Comparison of ENCODE assay signal across 8 cellular contexts in genomic region chr1:52032785-52033131, GRCh38. TPM values are rescaled to one million over a fixed set of nuclear protein-coding genes. Genes with fewer than 3 reads are reported as not detected.
DNase-seq lines count a peak whose midpoint lies in the region; ATAC-seq, FAIRE-seq and TF ChIP-seq lines count a peak whose summit lies in the region.

No MANE protein-coding gene starts in this region.

- H3K27ac ChIP-seq in A549: peak overlapping the region; percentile 91 to 99
- peak overlapping the region; percentile 70 for H3K27ac ChIP-seq in endothelial cell of umbilical vein (ENCODE audit: insufficient read depth, low read depth, low read length)
- H3K27ac ChIP-seq in tibial artery: peak overlapping the region; percentile 88

- FAIRE-seq in A549 (lab: Jason Lieb, UNC): no peak
- peak; percentile 55 for FAIRE-seq in endothelial cell of umbilical vein (lab: Jason Lieb, UNC)

- DNase-seq in A549 (ENCODE audit: low read depth in 1 of 2, low spot score in 1 of 2) (peak; percentile 15 to 32), T-helper 17 cell (no peak), endothelial cell of umbilical vein (ENCODE audit: low read depth, low spot score) (peak; percentile 57), tibial artery (peak; percentile 54 to 73), activated gamma-delta T cell (lab: John Stamatoyannopoulos, UW) (no peak)

- 4% methylated on average over 12 of the region's 24 CpGs for WGBS in A549 (ENCODE audit: missing lambda C conversion rate)

- intact Hi-C loops in endothelial cell of umbilical vein (cut with micrococcal nuclease): loop anchor here (1.0 kb wide), 2 partner anchors 23 to 153 kb away; partner anchors contain the start of gene TXNDC12
- intact Hi-C loops in tibial artery (cut with DNase I; ENCODE audit: low total_unique reads): no loop called here

- H2AFZ ChIP-seq in endothelial cell of umbilical vein (ENCODE audit: low read depth, low read length): peak overlapping the region; percentile 82

- peaks cover 2% of the 10 kb centered on the region for H3K36me3 Mint-ChIP-seq in T-helper 17 cell (ENCODE audit: low read depth)

- H3K9me3 ChIP-seq in A549 (no peaks in the 10 kb centered on the region), T-helper 17 cell (ENCODE audit: control insufficient read depth, low read length, poor library complexity, severe bottlenecking) (no peaks in the 10 kb centered on the region), endothelial cell of umbilical vein (replicated peaks; ENCODE audit: control insufficient read depth, insufficient read depth, low read length) (no peaks in the 10 kb centered on the region), mononuclear cell (ENCODE audit: low read depth, low read length) (no peaks in the 10 kb centered on the region), tibial artery (no peaks in the 10 kb centered on the region)

- peaks cover 28% of the 10 kb centered on the region for H3K4me1 Mint-ChIP-seq in T-helper 17 cell

- no peaks in the 10 kb centered on the region for H4K20me1 ChIP-seq in endothelial cell of umbilical vein (replicated peaks; ENCODE audit: control insufficient read depth, extremely low read depth, insufficient read depth, low read length)

- no peaks in the 10 kb centered on the region for H3K27me3 ChIP-seq in endothelial cell of umbilical vein (ENCODE audit: control insufficient read depth in 2 of 2, insufficient read depth in 2 of 2, low read length in 2 of 2)
- no peaks in the 10 kb centered on the region for H3K27me3 ChIP-seq in mononuclear cell (ENCODE audit: insufficient read depth, low read length)
- H3K27me3 ChIP-seq in tibial artery: no peaks in the 10 kb centered on the region

- no peaks in the 10 kb centered on the region for H3K9me1 ChIP-seq in endothelial cell of umbilical vein (replicated peaks; ENCODE audit: control insufficient read depth, extremely low read depth, insufficient read depth, low read length)

- H3K4me3 ChIP-seq in A549: peak overlapping the region; percentile 95
- H3K4me3 ChIP-seq in GM08714 (ENCODE audit: low read length): peak overlapping the region; percentile 87
- H3K4me3 ChIP-seq in endothelial cell of umbilical vein (replicated peaks in 1 of 3; ENCODE audit: insufficient read depth in 1 of 3, low read depth in 1 of 3, low read length in 3 of 3): peak overlapping the region; percentile 58 to 87 (median 79)
- H3K4me3 ChIP-seq in mononuclear cell (ENCODE audit: low read length): peak overlapping the region; percentile 87
- H3K4me3 ChIP-seq in tibial artery: peak overlapping the region; percentile 71 to 86

- no TSS peak for BruUV-seq in endothelial cell of umbilical vein (replicated peaks; lab: Mats Ljungman, UMichigan)

- H3K4me1 ChIP-seq in A549 (peaks cover 46% of the 10 kb centered on the region), endothelial cell of umbilical vein (ENCODE audit: control insufficient read depth, extremely low read depth, insufficient read depth, low read length) (peaks cover 21% of the 10 kb centered on the region), mononuclear cell (ENCODE audit: insufficient read depth, low read length) (peaks cover 20% of the 10 kb centered on the region), tibial artery (peaks cover 0 to 33% (median 27%) of the 10 kb centered on the region in 4 donors)

- peak overlapping the region; percentile 93 for H3K4me3 Mint-ChIP-seq in T-helper 17 cell

- H3K9ac ChIP-seq in endothelial cell of umbilical vein (replicated peaks; ENCODE audit: extremely low read depth, insufficient read depth, low read length): peak overlapping the region; percentile 89

- dilution Hi-C loops in endothelial cell of umbilical vein (cut with MboI; ENCODE audit: extremely low pct_ligation_motif_present, low sequenced_read_pairs): no loop called here

- no peak for TF ChIP-seq EP300 in A549 (IDR thresholded peaks at IDR 0.05)

- ATAC-seq in A549 (peak; percentile 60 to 69), HG03280 (IDR thresholded peaks at IDR 0.05; ENCODE audit: unreplicated experiment) (peak; percentile 37), T-helper 17 cell (no peak)

- peaks cover 26% of the 10 kb centered on the region for H3K79me2 ChIP-seq in endothelial cell of umbilical vein (ENCODE audit: control insufficient read depth, insufficient read depth, low read length)

- no peaks in the 10 kb centered on the region for H3K36me3 ChIP-seq in endothelial cell of umbilical vein (ENCODE audit: control insufficient read depth in 2 of 2, extremely low read depth in 1 of 2, insufficient read depth in 2 of 2, low read length in 2 of 2)
- peaks cover 0 to 17% (median 6%) of the 10 kb centered on the region in 3 donors for H3K36me3 ChIP-seq in tibial artery

- H3K27ac Mint-ChIP-seq in T-helper 17 cell: peak overlapping the region; percentile 95

- no peak for TF ChIP-seq POLR2A in A549 (IDR thresholded peaks at IDR 0.05; ENCODE audit: low read length)
- TF ChIP-seq POLR2A in endothelial cell of umbilical vein (IDR thresholded peaks at IDR 0.05; ENCODE audit: low read depth, low read length): no peak

- TF ChIP-seq RAD21 in A549 (conservative IDR thresholded peaks at IDR 0.05 in 1 of 2, IDR thresholded peaks at IDR 0.05 in 1 of 2): no peak

- peak overlapping the region; percentile 99 for H3K4me2 ChIP-seq in A549
- H3K4me2 ChIP-seq in endothelial cell of umbilical vein (ENCODE audit: insufficient read depth, low read length): peak overlapping the region; percentile 90

- no peak for TF ChIP-seq CTCF in A549 (IDR thresholded peaks at IDR 0.05)
- TF ChIP-seq CTCF in endothelial cell of umbilical vein (IDR thresholded peaks at IDR 0.05; ENCODE audit: extremely low read depth in 1 of 2, insufficient read depth in 1 of 2, low read depth in 1 of 2, low read length in 2 of 2): no peak
- no peak for TF ChIP-seq CTCF in tibial artery (IDR thresholded peaks at IDR 0.05)

- CTCF ChIA-PET in A549 (lab: Yijun Ruan, JAX): interaction anchor here (1.9 kb wide), 1 partner anchor 136 kb away, joined by 6 read pairs; no protein-coding TSS in a partner anchor
- CTCF ChIA-PET in endothelial cell of umbilical vein (lab: Charles Lee): interaction anchor here (0.6 to 1.4 kb wide), 5 partner anchors 9 to 189 kb away, joined by 3 to 5 read pairs (median 3); no protein-coding TSS in a partner anchor

- POLR2A ChIA-PET in A549 (lab: Yijun Ruan, JAX) (interaction anchor here (0.6 to 3.0 kb wide), 3 partner anchors 23 to 520 kb away, joined by 3 to 13 read pairs (median 3); partner anchors contain the start of genes BTF3L4, TUT4 and TXNDC12), endothelial cell of umbilical vein (lab: Charles Lee) (interaction anchor here (1.5 kb wide), 1 partner anchor 23 kb away, joined by 4 read pairs; the partner anchor contains the start of gene TXNDC12)

- H3K27me3 Mint-ChIP-seq in T-helper 17 cell: no peaks in the 10 kb centered on the region

RNA-seq across cellular contexts. Expression of gene KTI12, which starts 0.9 kb away (rescaled TPM):
- polyA plus RNA-seq in A549 (2011; rRNA removed) (12.0 TPM in 2 replicates), A549 (2017; fragmentation: RNase III; extraction: RNeasy Plus Mini Kit Qiagen cat#74134 plus additional on column Dnase treatment) (9.6 to 11.8 TPM (median 10.9 TPM) in 3 replicates), endothelial cell of umbilical vein (12.7 TPM in 2 replicates)
- polyA plus RNA-seq in A549 (2012; cell fraction: cytosol; rRNA removed): 16.3 and 19.5 TPM in 2 replicates
- 20.5 and 24.6 TPM in 2 replicates for polyA plus RNA-seq in A549 (2012; cell fraction: nucleus; rRNA removed)
- polyA minus RNA-seq in A549 (2011; rRNA and poly(A)+ RNA removed): 7.6 and 10.1 TPM in 2 replicates
- total RNA-seq in T-helper 17 cell (10 to 100 TPM; 19.9 to 23.2 TPM), endothelial cell of umbilical vein (9.2 and 10.0 TPM in 2 replicates), mononuclear cell (19.6 TPM)
- 9.2 and 10.9 TPM in 2 replicates for polyA plus RNA-seq in endothelial cell of umbilical vein (2011; cell fraction: cytosol; rRNA removed)
- polyA plus RNA-seq in endothelial cell of umbilical vein (2011; cell fraction: nucleus; rRNA removed): 8.5 and 10.1 TPM in 2 replicates
- 8.0 and 8.2 TPM in 2 replicates for polyA plus RNA-seq in endothelial cell of umbilical vein (2012)
- 8.0 and 10.2 TPM in 2 replicates for polyA minus RNA-seq in endothelial cell of umbilical vein
- polyA minus RNA-seq in endothelial cell of umbilical vein (2011; cell fraction: cytosol; rRNA and poly(A)+ RNA removed): 9.3 TPM
- 7.8 and 9.3 TPM in 2 replicates for polyA minus RNA-seq in endothelial cell of umbilical vein (2011; cell fraction: nucleus; rRNA and poly(A)+ RNA removed)

RNA-seq across cellular contexts. Expression of gene TXNDC12, which starts 22.2 kb away (rescaled TPM):
- polyA plus RNA-seq in A549 (2011; rRNA removed) (42.0 and 65.2 TPM in 2 replicates), A549 (2017; fragmentation: RNase III; extraction: RNeasy Plus Mini Kit Qiagen cat#74134 plus additional on column Dnase treatment) (54.3 to 61.0 TPM (median 59.7 TPM) in 3 replicates), endothelial cell of umbilical vein (23.3 and 33.7 TPM in 2 replicates)
- 23.7 and 24.4 TPM in 2 replicates for polyA plus RNA-seq in A549 (2012; cell fraction: cytosol; rRNA removed)
- 14.6 and 15.0 TPM in 2 replicates for polyA plus RNA-seq in A549 (2012; cell fraction: nucleus; rRNA removed)
- 11.6 and 23.9 TPM in 2 replicates for polyA minus RNA-seq in A549 (2011; rRNA and poly(A)+ RNA removed)
- total RNA-seq in T-helper 17 cell (10 to 100 TPM; 23.1 to 24.4 TPM), endothelial cell of umbilical vein (55.1 and 57.4 TPM in 2 replicates), mononuclear cell (24.7 TPM)
- polyA plus RNA-seq in endothelial cell of umbilical vein (2011; cell fraction: cytosol; rRNA removed): 22.6 and 30.5 TPM in 2 replicates
- polyA plus RNA-seq in endothelial cell of umbilical vein (2011; cell fraction: nucleus; rRNA removed): 10.7 and 16.1 TPM in 2 replicates
- 50.4 and 50.6 TPM in 2 replicates for polyA plus RNA-seq in endothelial cell of umbilical vein (2012)
- polyA minus RNA-seq in endothelial cell of umbilical vein: 25.0 and 36.8 TPM in 2 replicates
- polyA minus RNA-seq in endothelial cell of umbilical vein (2011; cell fraction: cytosol; rRNA and poly(A)+ RNA removed): 46.6 TPM
- polyA minus RNA-seq in endothelial cell of umbilical vein (2011; cell fraction: nucleus; rRNA and poly(A)+ RNA removed): 7.5 and 11.6 TPM in 2 replicates

RNA-seq across cellular contexts. Expression of gene BTF3L4, which starts 23.3 kb away (rescaled TPM):
- polyA plus RNA-seq in A549 (2011; rRNA removed) (47.7 and 63.8 TPM in 2 replicates), A549 (2017; fragmentation: RNase III; extraction: RNeasy Plus Mini Kit Qiagen cat#74134 plus additional on column Dnase treatment) (46.8 to 53.7 TPM (median 47.4 TPM) in 3 replicates), endothelial cell of umbilical vein (20.1 and 25.1 TPM in 2 replicates)
- polyA plus RNA-seq in A549 (2012; cell fraction: cytosol; rRNA removed): 11.2 and 12.1 TPM in 2 replicates
- 3.5 and 6.6 TPM in 2 replicates for polyA plus RNA-seq in A549 (2012; cell fraction: nucleus; rRNA removed)
- 11.0 and 11.2 TPM in 2 replicates for polyA minus RNA-seq in A549 (2011; rRNA and poly(A)+ RNA removed)
- total RNA-seq in T-helper 17 cell (10 to 100 TPM; 33.6 to 40.6 TPM), endothelial cell of umbilical vein (43.2 and 45.6 TPM in 2 replicates), mononuclear cell (71.0 TPM)
- 32.9 and 34.4 TPM in 2 replicates for polyA plus RNA-seq in endothelial cell of umbilical vein (2011; cell fraction: cytosol; rRNA removed)
- 21.3 and 28.5 TPM in 2 replicates for polyA plus RNA-seq in endothelial cell of umbilical vein (2011; cell fraction: nucleus; rRNA removed)
- 36.6 and 49.5 TPM in 2 replicates for polyA plus RNA-seq in endothelial cell of umbilical vein (2012)
- polyA minus RNA-seq in endothelial cell of umbilical vein: 20.9 and 21.3 TPM in 2 replicates
- 37.2 TPM for polyA minus RNA-seq in endothelial cell of umbilical vein (2011; cell fraction: cytosol; rRNA and poly(A)+ RNA removed)
- 25.1 and 33.7 TPM in 2 replicates for polyA minus RNA-seq in endothelial cell of umbilical vein (2011; cell fraction: nucleus; rRNA and poly(A)+ RNA removed)

RNA-seq across cellular contexts. Expression of gene RAB3B, which starts 42.3 kb away (rescaled TPM):
- 6.9 and 7.9 TPM in 2 replicates for polyA plus RNA-seq in A549 (2011; rRNA removed)
- polyA plus RNA-seq in A549 (2012; cell fraction: cytosol; rRNA removed): 1.6 and 2.2 TPM in 2 replicates
- 1.2 and 1.9 TPM in 2 replicates for polyA plus RNA-seq in A549 (2012; cell fraction: nucleus; rRNA removed)
- 10.9 to 15.1 TPM (median 13.6 TPM) in 3 replicates for polyA plus RNA-seq in A549 (2017; fragmentation: RNase III; extraction: RNeasy Plus Mini Kit Qiagen cat#74134 plus additional on column Dnase treatment)
- 12.5 and 13.5 TPM in 2 replicates for polyA minus RNA-seq in A549 (2011; rRNA and poly(A)+ RNA removed)
- total RNA-seq in T-helper 17 cell: under 1 TPM in 1 of 2 donors, not detected in 1; 0.02 TPM
- total RNA-seq in endothelial cell of umbilical vein: 10.4 and 11.9 TPM in 2 replicates
- polyA plus RNA-seq in endothelial cell of umbilical vein: 3.7 and 4.1 TPM in 2 replicates
- polyA plus RNA-seq in endothelial cell of umbilical vein (2011; cell fraction: cytosol; rRNA removed): 5.3 and 5.9 TPM in 2 replicates
- polyA plus RNA-seq in endothelial cell of umbilical vein (2011; cell fraction: nucleus; rRNA removed): 4.6 and 4.8 TPM in 2 replicates
- 26.3 and 29.0 TPM in 2 replicates for polyA plus RNA-seq in endothelial cell of umbilical vein (2012)
- 13.1 and 14.5 TPM in 2 replicates for polyA minus RNA-seq in endothelial cell of umbilical vein
- not detected for polyA minus RNA-seq in endothelial cell of umbilical vein (2011; cell fraction: cytosol; rRNA and poly(A)+ RNA removed)
- polyA minus RNA-seq in endothelial cell of umbilical vein (2011; cell fraction: nucleus; rRNA and poly(A)+ RNA removed): 4.3 and 6.6 TPM in 2 replicates
- under 0.01 TPM for total RNA-seq in mononuclear cell

Comparison
In these comparisons a context has a peak if more than half of its experiments do, and no peak if none do; other contexts are left out.
1. DNase-seq: peak in A549 (2 of 2), endothelial cell of umbilical vein (single experiment) and tibial artery (2 of 2); none in T-helper 17 cell (0 of 3) and activated gamma-delta T cell (single experiment).
2. Peak in every context shown above with its lines, with median percentiles within 50 percentile points of each other: H3K27ac ChIP-seq and H3K4me3 ChIP-seq.